Comparison of ENCODE assay signal across 32 cellular contexts in genomic region chr14:84965279-84965678, GRCh38.
"Had no signal": no experiment of that assay in that cellular context is flagged by ENCODE, and none has a peak within 500 bp of the region (broad histone marks: within the 10 kb centered on the region; RNA-seq: fewer than 3 reads in every experiment).

No MANE protein-coding gene starts in this region.

- FAIRE-seq: bronchial epithelial cell, TTC549 had no signal

- H3K36me3 ChIP-seq: ascending aorta, cardiac muscle cell had no signal

- H3K4me1 ChIP-seq: ascending aorta had no signal

- ATAC-seq: activated CD8-positive, alpha-beta T cell treated with anti-CD3 and anti-CD28 coated beads for 36 hours; activated naive CD8-positive, alpha-beta T cell treated with anti-CD3 and anti-CD28 coated beads, Interleukin-2, amount 50 U/mL, for 24 hours; activated T-cell treated with anti-CD3 and anti-CD28 coated beads, Interleukin-2, amount 50 U/mL, for 4 hours; activated T-cell treated with anti-CD3 and anti-CD28 coated beads, Interleukin-2, amount 50 U/mL, for 72 hours; activated T-helper 17 cell treated with anti-CD3 and anti-CD28 coated beads, Interleukin-2, amount 50 U/mL, for 72 hours had no signal

- H3K9me3 ChIP-seq: ascending aorta had no signal

- H3K27me3 ChIP-seq: ascending aorta, cardiac muscle cell had no signal

- H3K27ac ChIP-seq: ascending aorta, cardiac muscle cell, VCaP had no signal

- H3K4me3 ChIP-seq: ascending aorta, cardiac muscle cell had no signal

- DNase-seq: activated B cell treated with CpG ODN at 0.5 μM for 24 hours; activated CD4-positive, alpha-beta memory T cell treated with anti-CD3 and anti-CD28 coated beads for 36 hours; activated CD4-positive, alpha-beta T cell treated with anti-CD3 and anti-CD28 coated beads for 4 hours; activated CD4-positive, alpha-beta T cell treated with anti-CD3 and anti-CD28 coated beads, Interleukin-2, amount 10 ng/mL, durations not matched to agents 24 days and 14 days; activated CD4-positive, alpha-beta T cell treated with anti-CD3 and anti-CD28 coated beads, Interleukin-2, amount 50 U/mL, for 1 hour; activated CD4-positive, alpha-beta T cell treated with anti-CD3 and anti-CD28 coated beads, Interleukin-2, amount 50 U/mL, for 4 hours; activated CD4-positive, CD25-positive, alpha-beta regulatory T cell treated with anti-CD3 and anti-CD28 coated beads, Interleukin-2, amount 50 U/mL, for 72 hours; activated CD8-positive, alpha-beta memory T cell treated with anti-CD3 and anti-CD28 coated beads, Interleukin-2, amount 50 U/mL, for 4 hours; activated CD8-positive, alpha-beta T cell treated with anti-CD3 and anti-CD28 coated beads for 36 hours; activated effector memory CD4-positive, alpha-beta T cell treated with anti-CD3 and anti-CD28 coated beads, Interleukin-2, amount 50 U/mL, for 16 hours; activated gamma-delta T cell treated with Interleukin-2 at 50 U/mL for 16 hours; activated naive CD4-positive, alpha-beta T cell; activated naive CD4-positive, alpha-beta T cell treated with anti-CD3 and anti-CD28 coated beads, Interleukin-2, amount 10 ng/mL, durations not matched to agents 7 days and 5 days; activated naive CD8-positive, alpha-beta T cell treated with anti-CD3 and anti-CD28 coated beads, Interleukin-2, amount 10 ng/mL, durations not matched to agents 7 days and 5 days; activated naive CD8-positive, alpha-beta T cell treated with anti-CD3 and anti-CD28 coated beads, Interleukin-2, amount 50 U/mL, for 24 hours; activated T-cell treated with anti-CD3 and anti-CD28 coated beads for 4 hours; activated T-cell treated with anti-CD3 and anti-CD28 coated beads, Interleukin-2, amount 50 U/mL, for 1 hour; activated T-cell treated with anti-CD3 and anti-CD28 coated beads, Interleukin-2, amount 50 U/mL, for 4 hours; activated T-cell treated with anti-CD3 and anti-CD28 coated beads, Interleukin-2, amount 50 U/mL, for 72 hours; amygdala; anterior cingulate cortex; caudate nucleus; cerebellar nuclear complex; T-helper 1 cell; T-helper 2 cell; T-helper 9 cell had no signal
